Comparison of ENCODE assay signal across 21 cellular contexts in the genomic region with DNA sequence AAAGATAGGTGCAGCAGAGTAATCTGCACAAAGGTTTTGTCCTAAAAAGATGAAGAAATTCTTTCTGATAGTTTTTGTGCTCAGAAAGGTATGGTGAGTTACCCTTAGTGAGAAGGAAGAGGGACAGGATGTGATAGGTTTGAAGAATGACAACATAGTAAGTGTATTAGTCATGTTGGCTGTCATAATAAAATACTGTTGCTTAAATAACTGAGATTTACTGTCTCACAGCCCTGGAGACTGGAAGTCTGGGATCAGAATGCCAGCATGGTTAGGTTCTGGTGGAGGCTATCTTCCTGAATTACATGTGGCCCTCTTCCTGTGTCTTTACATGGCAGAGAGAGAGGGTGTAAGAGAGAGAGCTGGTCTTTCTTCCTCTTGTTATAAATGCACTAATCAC.
DNase-seq lines count a peak whose midpoint lies in the region; ATAC-seq, FAIRE-seq and TF ChIP-seq lines count a peak whose summit lies in the region.
"Had no signal": no experiment of that assay in that cellular context is flagged by ENCODE, and none has a peak within 500 bp of the region (broad histone marks: within the 10 kb centered on the region; RNA-seq: fewer than 3 reads in every experiment).

No MANE protein-coding gene starts in this region.

- peak; percentile 82 for DNase-seq in HT1080 (ENCODE audit: low read depth)
- DNase-seq in astrocyte of the hippocampus (ENCODE audit: low read depth, low spot score) = peak; percentile 12
- DNase-seq in foreskin keratinocyte = peak; percentile 42 to 68
- peak; percentile 34 for DNase-seq in urothelium cell line (ENCODE audit: low spot score)
- no peak for DNase-seq in activated CD4-positive, alpha-beta T cell treated with anti-CD3 and anti-CD28 coated beads, Interleukin-2, amount 10 ng/mL, durations not matched to agents 24 days and 14 days
- DNase-seq in activated naive CD4-positive, alpha-beta T cell treated with anti-CD3 and anti-CD28 coated beads, Interleukin-2, amount 10 ng/mL, durations not matched to agents 7 days and 5 days = no peak
- DNase-seq: activated effector memory CD4-positive, alpha-beta T cell treated with Interleukin-2 at 50 U/mL for 16 hours; DND-41; heart right ventricle; IMR-90; islet precursor cell; NCI-H1930; NCI-H510A; nephron progenitor cell; SJCRH30; T1000; thyroid gland had no signal

- no peaks in the 10 kb centered on the region for H3K27me3 ChIP-seq in foreskin keratinocyte
- H3K27me3 ChIP-seq: heart right ventricle, SJCRH30, thyroid gland had no signal

- peaks cover 14% of the 10 kb centered on the region for H3K4me1 ChIP-seq in foreskin keratinocyte
- H3K4me1 ChIP-seq: heart right ventricle, SJCRH30, thyroid gland had no signal

- CTCF ChIA-PET in activated naive CD4-positive, alpha-beta T cell treated with anti-CD3 and anti-CD28 coated beads, Interleukin-2, amount 10 ng/mL, durations not matched to agents 7 days and 5 days (lab: Charles Lee) = no interaction called here

- H3K4me1 Mint-ChIP-seq in activated CD4-positive, alpha-beta T cell treated with anti-CD3 and anti-CD28 coated beads, Interleukin-2, amount 10 ng/mL, durations not matched to agents 24 days and 14 days = no peaks in the 10 kb centered on the region
- H3K4me1 Mint-ChIP-seq in activated naive CD4-positive, alpha-beta T cell treated with anti-CD3 and anti-CD28 coated beads, Interleukin-2, amount 10 ng/mL, durations not matched to agents 7 days and 5 days = no peaks in the 10 kb centered on the region
- H3K4me1 Mint-ChIP-seq: nephron progenitor cell; stimulated activated memory B cell treated with anti-CD40 and anti-IgM and Interleukin-4, amounts not matched to agents 10 μg/mL and 1 μg/mL and 100 μg/mL, for 72 hours had no signal

- peak; percentile 96 for ATAC-seq in foreskin keratinocyte
- ATAC-seq in HG02678 (IDR thresholded peaks at IDR 0.05; ENCODE audit: unreplicated experiment) = no peak
- ATAC-seq: activated CD4-positive, CD25-positive, alpha-beta regulatory T cell treated with anti-CD3 and anti-CD28 coated beads, Interleukin-2, amount 50 U/mL, for 24 hours; heart right ventricle; stimulated activated memory B cell treated with anti-CD40 and anti-IgM and Interleukin-4, amounts not matched to agents 10 μg/mL and 1 μg/mL and 100 μg/mL, for 72 hours had no signal

- H3K4me3 Mint-ChIP-seq in activated CD4-positive, alpha-beta T cell treated with anti-CD3 and anti-CD28 coated beads, Interleukin-2, amount 10 ng/mL, durations not matched to agents 24 days and 14 days = no peak overlapping the region
- no peak overlapping the region for H3K4me3 Mint-ChIP-seq in activated naive CD4-positive, alpha-beta T cell treated with anti-CD3 and anti-CD28 coated beads, Interleukin-2, amount 10 ng/mL, durations not matched to agents 7 days and 5 days
- H3K4me3 Mint-ChIP-seq: nephron progenitor cell; stimulated activated memory B cell treated with anti-CD40 and anti-IgM and Interleukin-4, amounts not matched to agents 10 μg/mL and 1 μg/mL and 100 μg/mL, for 72 hours had no signal

- H3K9me3 Mint-ChIP-seq in activated CD4-positive, alpha-beta T cell treated with anti-CD3 and anti-CD28 coated beads, Interleukin-2, amount 10 ng/mL, durations not matched to agents 24 days and 14 days = peaks cover 6% of the 10 kb centered on the region
- H3K9me3 Mint-ChIP-seq in activated naive CD4-positive, alpha-beta T cell treated with anti-CD3 and anti-CD28 coated beads, Interleukin-2, amount 10 ng/mL, durations not matched to agents 7 days and 5 days = peaks cover 3% of the 10 kb centered on the region

- no peak for TF ChIP-seq CTCF in foreskin keratinocyte (conservative IDR thresholded peaks at IDR 0.05)

- H3K27me3 Mint-ChIP-seq in activated CD4-positive, alpha-beta T cell treated with anti-CD3 and anti-CD28 coated beads, Interleukin-2, amount 10 ng/mL, durations not matched to agents 24 days and 14 days = no peaks in the 10 kb centered on the region
- no peaks in the 10 kb centered on the region for H3K27me3 Mint-ChIP-seq in activated naive CD4-positive, alpha-beta T cell treated with anti-CD3 and anti-CD28 coated beads, Interleukin-2, amount 10 ng/mL, durations not matched to agents 7 days and 5 days
- H3K27me3 Mint-ChIP-seq: stimulated activated memory B cell treated with anti-CD40 and anti-IgM and Interleukin-4, amounts not matched to agents 10 μg/mL and 1 μg/mL and 100 μg/mL, for 72 hours had no signal

- H3K36me3 Mint-ChIP-seq in activated CD4-positive, alpha-beta T cell treated with anti-CD3 and anti-CD28 coated beads, Interleukin-2, amount 10 ng/mL, durations not matched to agents 24 days and 14 days (ENCODE audit: low read depth) = no peaks in the 10 kb centered on the region
- no peaks in the 10 kb centered on the region for H3K36me3 Mint-ChIP-seq in activated naive CD4-positive, alpha-beta T cell treated with anti-CD3 and anti-CD28 coated beads, Interleukin-2, amount 10 ng/mL, durations not matched to agents 7 days and 5 days
- H3K36me3 Mint-ChIP-seq: stimulated activated memory B cell treated with anti-CD40 and anti-IgM and Interleukin-4, amounts not matched to agents 10 μg/mL and 1 μg/mL and 100 μg/mL, for 72 hours had no signal

- H3K27ac Mint-ChIP-seq in activated CD4-positive, alpha-beta T cell treated with anti-CD3 and anti-CD28 coated beads, Interleukin-2, amount 10 ng/mL, durations not matched to agents 24 days and 14 days = no peak overlapping the region
- H3K27ac Mint-ChIP-seq in activated naive CD4-positive, alpha-beta T cell treated with anti-CD3 and anti-CD28 coated beads, Interleukin-2, amount 10 ng/mL, durations not matched to agents 7 days and 5 days = no peak overlapping the region
- H3K27ac Mint-ChIP-seq: nephron progenitor cell; stimulated activated memory B cell treated with anti-CD40 and anti-IgM and Interleukin-4, amounts not matched to agents 10 μg/mL and 1 μg/mL and 100 μg/mL, for 72 hours had no signal

- intact Hi-C loops in activated CD4-positive, alpha-beta T cell treated with anti-CD3 and anti-CD28 coated beads, Interleukin-2, amount 10 ng/mL, durations not matched to agents 24 days and 14 days (cut with micrococcal nuclease) = no loop called here

- no peak for FAIRE-seq in urothelium cell line (lab: Jason Lieb, UNC)
- FAIRE-seq: colon had no signal

- H3K27ac ChIP-seq in foreskin keratinocyte = no peak overlapping the region
- H3K27ac ChIP-seq: heart right ventricle, SJCRH30, thyroid gland had no signal

Comparison
In these comparisons a context has a peak if more than half of its experiments do, and no peak if none do; other contexts are left out.
1. DNase-seq: peak in HT1080 (single experiment), astrocyte of the hippocampus (single experiment), foreskin keratinocyte (2 of 2) and urothelium cell line (single experiment); none in activated CD4-positive, alpha-beta T cell treated with anti-CD3 and anti-CD28 coated beads, Interleukin-2, amount 10 ng/mL, durations not matched to agents 24 days and 14 days (single experiment) and activated naive CD4-positive, alpha-beta T cell treated with anti-CD3 and anti-CD28 coated beads, Interleukin-2, amount 10 ng/mL, durations not matched to agents 7 days and 5 days (single experiment).